10 cellular contexts compared by ENCODE assay signal in the genomic region with DNA sequence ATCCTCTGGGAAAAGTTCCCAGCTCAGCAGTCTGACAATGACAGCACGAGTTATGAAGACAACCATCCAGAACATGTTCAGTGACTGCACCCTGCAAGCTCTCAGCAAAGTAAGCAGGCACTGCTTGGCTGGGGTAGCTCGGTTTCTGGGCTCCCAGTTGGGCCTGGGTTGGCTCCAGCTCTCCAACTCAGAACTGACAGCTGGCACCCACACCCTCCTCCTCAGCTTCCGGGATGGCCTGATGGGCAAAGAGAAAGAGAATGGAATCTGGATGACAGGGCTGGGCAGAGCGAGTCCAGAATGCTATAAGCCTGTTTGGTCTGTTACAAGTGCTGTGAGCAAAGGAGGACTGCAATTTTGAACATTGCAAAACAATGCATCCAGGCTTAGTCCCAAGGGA.
DNase-seq lines count a peak whose midpoint lies in the region; ATAC-seq and TF ChIP-seq lines count a peak whose summit lies in the region.
"Had no signal": no experiment of that assay in that cellular context is flagged by ENCODE, and none has a peak within 500 bp of the region (broad histone marks: within the 10 kb centered on the region; RNA-seq: fewer than 3 reads in every experiment).

No MANE protein-coding gene starts in this region.

- in situ Hi-C loops in KBM-7 (cut with MboI; ENCODE audit: low pct_unique_long_range_greater_than_20kb, low sequenced_read_pairs) = no loop called here

- H3K9me3 Mint-ChIP-seq in activated naive CD4-positive, alpha-beta T cell treated with anti-CD3 and anti-CD28 coated beads for 36 hours = peaks cover 3% of the 10 kb centered on the region

- peak overlapping the region; percentile 20 to 29 for H3K27ac ChIP-seq in breast epithelium
- no peak overlapping the region for H3K27ac ChIP-seq in prostate gland
- H3K27ac ChIP-seq: C4-2B had no signal

- H3K9me3 ChIP-seq in breast epithelium (no peaks in the 10 kb centered on the region), prostate gland (no peaks in the 10 kb centered on the region)

- TF ChIP-seq CTCF in breast epithelium (IDR thresholded peaks at IDR 0.05) (no peak), prostate gland (IDR thresholded peaks at IDR 0.05) (no peak)

- H3K36me3 ChIP-seq in breast epithelium (no peaks in the 10 kb centered on the region), prostate gland (no peaks in the 10 kb centered on the region)

- H3K4me3 Mint-ChIP-seq in activated naive CD4-positive, alpha-beta T cell treated with anti-CD3 and anti-CD28 coated beads for 36 hours = no peak overlapping the region
- H3K4me3 Mint-ChIP-seq: stimulated activated naive B cell treated with anti-CD40 and anti-IgM and Interleukin-4, amounts not matched to agents 10 μg/mL and 1 μg/mL and 100 μg/mL, for 72 hours had no signal

- H3K27ac Mint-ChIP-seq in activated naive CD4-positive, alpha-beta T cell treated with anti-CD3 and anti-CD28 coated beads for 36 hours = no peak overlapping the region
- H3K27ac Mint-ChIP-seq: stimulated activated naive B cell treated with anti-CD40 and anti-IgM and Interleukin-4, amounts not matched to agents 10 μg/mL and 1 μg/mL and 100 μg/mL, for 72 hours had no signal

- peak; percentile 29 for DNase-seq in DMS153 treated with DMSO at 0.1 percent for 48 hours (lab: John Stamatoyannopoulos, UW; ENCODE audit: unreplicated experiment)
- peak in 1 of 2 donors; percentile 65 for DNase-seq in breast epithelium (ENCODE audit: low spot score in 2 of 2)
- DNase-seq in left cardiac atrium = peak; percentile 66
- DNase-seq in prostate gland (ENCODE audit: low spot score) = peak; percentile 73
- no peak for DNase-seq in stimulated activated CD4-positive, alpha-beta T cell treated with anti-CD3 and anti-CD28 coated beads, Interleukin-1b, Interleukin-23, amount 100 ng/mL, for 48 hours
- DNase-seq in KBM-7 = no peak
- DNase-seq in UCSD-AML1 (lab: John Stamatoyannopoulos, UW; ENCODE audit: unreplicated experiment) = no peak
- DNase-seq in activated naive CD4-positive, alpha-beta T cell treated with anti-CD3 and anti-CD28 coated beads for 36 hours = no peak
- DNase-seq: stimulated activated naive B cell treated with anti-CD40 and anti-IgM and Interleukin-4, amounts not matched to agents 10 μg/mL and 1 μg/mL and 100 μg/mL, for 72 hours had no signal

- CTCF ChIA-PET in activated naive CD4-positive, alpha-beta T cell treated with anti-CD3 and anti-CD28 coated beads for 36 hours (lab: Charles Lee) = no interaction called here

- H3K36me3 Mint-ChIP-seq in activated naive CD4-positive, alpha-beta T cell treated with anti-CD3 and anti-CD28 coated beads for 36 hours (ENCODE audit: low read depth) = no peaks in the 10 kb centered on the region
- H3K36me3 Mint-ChIP-seq: stimulated activated naive B cell treated with anti-CD40 and anti-IgM and Interleukin-4, amounts not matched to agents 10 μg/mL and 1 μg/mL and 100 μg/mL, for 72 hours had no signal

- no peaks in the 10 kb centered on the region for H3K27me3 Mint-ChIP-seq in activated naive CD4-positive, alpha-beta T cell treated with anti-CD3 and anti-CD28 coated beads for 36 hours (ENCODE audit: low read depth)
- H3K27me3 Mint-ChIP-seq: stimulated activated naive B cell treated with anti-CD40 and anti-IgM and Interleukin-4, amounts not matched to agents 10 μg/mL and 1 μg/mL and 100 μg/mL, for 72 hours had no signal

- WGBS in prostate gland = 24% methylated on average over 4 of the region's 4 CpGs

- intact Hi-C loops in breast epithelium (cut with DNase I; ENCODE audit: low total_unique reads) = no loop called here
- intact Hi-C loops in left cardiac atrium (cut with DNase I) = no loop called here
- intact Hi-C loops in prostate gland (cut with DNase I) = no loop called here
- intact Hi-C loops in activated naive CD4-positive, alpha-beta T cell treated with anti-CD3 and anti-CD28 coated beads for 36 hours (cut with micrococcal nuclease) = no loop called here

- H3K27me3 ChIP-seq in breast epithelium (no peaks in the 10 kb centered on the region), prostate gland (replicated peaks; ENCODE audit: insufficient read depth) (no peaks in the 10 kb centered on the region)

- H3K4me1 ChIP-seq in breast epithelium (no peaks in the 10 kb centered on the region), prostate gland (replicated peaks) (no peaks in the 10 kb centered on the region)

- no peak for TF ChIP-seq POLR2A in breast epithelium (IDR thresholded peaks at IDR 0.05)
- TF ChIP-seq POLR2A in prostate gland (IDR thresholded peaks at IDR 0.05) = no peak

- H3K4me1 Mint-ChIP-seq in activated naive CD4-positive, alpha-beta T cell treated with anti-CD3 and anti-CD28 coated beads for 36 hours (ENCODE audit: low read depth) = no peaks in the 10 kb centered on the region

- no peak overlapping the region for H3K4me3 ChIP-seq in breast epithelium
- no peak overlapping the region for H3K4me3 ChIP-seq in prostate gland

- peak; percentile 93 to 96 for ATAC-seq in left cardiac atrium
- ATAC-seq: stimulated activated naive B cell treated with anti-CD40 and anti-IgM and Interleukin-4, amounts not matched to agents 10 μg/mL and 1 μg/mL and 100 μg/mL, for 72 hours had no signal

Comparison
In these comparisons a context has a peak if more than half of its experiments do, and no peak if none do; other contexts are left out.
1. DNase-seq: peak in DMS153 treated with DMSO at 0.1 percent for 48 hours (single experiment), left cardiac atrium (single experiment) and prostate gland (single experiment); none in stimulated activated CD4-positive, alpha-beta T cell treated with anti-CD3 and anti-CD28 coated beads, Interleukin-1b, Interleukin-23, amount 100 ng/mL, for 48 hours (single experiment), KBM-7 (single experiment), UCSD-AML1 (single experiment) and activated naive CD4-positive, alpha-beta T cell treated with anti-CD3 and anti-CD28 coated beads for 36 hours (single experiment).
2. H3K27ac ChIP-seq: peak in breast epithelium (2 of 2); none in prostate gland (0 of 2).